In the genomic region with DNA sequence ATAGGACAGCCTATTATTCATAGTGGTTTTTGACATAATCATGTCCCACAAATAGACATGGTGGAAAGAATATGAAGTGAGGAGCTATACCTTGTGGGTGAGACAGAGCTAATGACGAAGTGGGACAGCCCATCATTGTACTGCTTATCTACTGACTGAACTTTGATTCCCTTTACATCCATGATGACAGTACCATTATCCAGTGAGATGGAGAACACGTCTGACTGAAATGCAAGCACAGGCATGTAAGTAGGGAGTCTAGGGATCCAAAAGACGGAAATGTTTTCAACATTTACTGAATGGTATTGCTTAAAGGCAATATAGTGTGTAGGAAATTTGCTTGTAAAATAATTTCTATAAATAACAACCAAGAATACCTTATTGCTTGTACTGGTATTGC, we compare ENCODE assay signal across 32 cellular contexts.
"Had no signal": no experiment of that assay in that cellular context is flagged by ENCODE, and none has a peak within 500 bp of the region (broad histone marks: within the 10 kb centered on the region; RNA-seq: fewer than 3 reads in every experiment).

No MANE protein-coding gene starts in this region.

- DNase-seq: activated CD4-positive, alpha-beta T cell treated with anti-CD3 and anti-CD28 coated beads, Interleukin-2, amount 10 ng/mL, durations not matched to agents 24 days and 14 days; activated CD4-positive, alpha-beta T cell treated with anti-CD3 and anti-CD28 coated beads, Interleukin-2, amount 50 U/mL, for 4 hours; activated CD8-positive, alpha-beta T cell treated with anti-CD3 and anti-CD28 coated beads for 36 hours; activated gamma-delta T cell; activated naive CD4-positive, alpha-beta T cell treated with Interleukin-2 at 50 U/mL for 16 hours; activated naive CD8-positive, alpha-beta T cell treated with anti-CD3 and anti-CD28 coated beads, Interleukin-2, amount 10 ng/mL, durations not matched to agents 7 days and 5 days; activated T-cell treated with anti-CD3 and anti-CD28 coated beads, Interleukin-2, amount 50 U/mL, for 24 hours; amygdala; body of pancreas; Kasumi-1; KG1; MG63; NCI-H1048; NCI-H1436 treated with DMSO at 0.1 percent for 48 hours; NCI-H187; NCI-H2029 treated with DMSO at 0.1 percent for 48 hours; NCI-H2107; NCI-H2171; NCI-H510A; NCI-H526; NCI-H748 treated with DMSO at 0.1 percent for 48 hours; NK-92 treated with Interleukin-12 subunit alpha and Interleukin-12 subunit beta, amount 100 ng/mL, for 24 hours; PC-3; Peyer's patch; RPMI8226; SW 1271; T-helper 1 cell; T-helper 2 cell; T-helper 9 cell; WERI-Rb-1 had no signal

- H3K4me1 ChIP-seq: body of pancreas, Peyer's patch had no signal

- H3K4me3 ChIP-seq: body of pancreas, MG63, Peyer's patch had no signal

- H3K27ac ChIP-seq: body of pancreas, Peyer's patch, WERI-Rb-1 had no signal

- H3K9me3 ChIP-seq: body of pancreas, MG63, Peyer's patch had no signal

- H3K27me3 ChIP-seq: body of pancreas, MG63, Peyer's patch had no signal

- H3K36me3 ChIP-seq: WERI-Rb-1 had no signal

- FAIRE-seq: astrocyte had no signal

- ATAC-seq: activated CD8-positive, alpha-beta T cell treated with anti-CD3 and anti-CD28 coated beads for 36 hours; body of pancreas; PC-3; Right ventricle myocardium inferior had no signal
